ENCODE assay signal across 11 cellular contexts in genomic region chr3:37955918-37956317, GRCh38. TPM values are rescaled to one million over a fixed set of nuclear protein-coding genes. Genes with fewer than 3 reads are reported as not detected.
DNase-seq lines count a peak whose midpoint lies in the region; ATAC-seq and TF ChIP-seq lines count a peak whose summit lies in the region.
"Had no signal": no experiment of that assay in that cellular context is flagged by ENCODE, and none has a peak within 500 bp of the region (broad histone marks: within the 10 kb centered on the region; RNA-seq: fewer than 3 reads in every experiment).

No MANE protein-coding gene starts in this region.

- dilution Hi-C loops in IMR-90 (cut with HindIII; ENCODE audit: low sequenced_read_pairs, unreplicated experiment) = no loop called here

- POLR2A ChIA-PET in IMR-90 (lab: Charles Lee; ENCODE audit: unreplicated experiment) = no interaction called here
- POLR2A ChIA-PET in T-cell (lab: Charles Lee) = interaction anchor here in 1 of 2 donors (0.5 kb wide), 1 partner anchor 343 kb away, joined by 6 read pairs; no protein-coding TSS in a partner anchor

- intact Hi-C loops in IMR-90 (cut with micrococcal nuclease) (no loop called here), right cardiac atrium (cut with DNase I) (no loop called here)

- 100% methylated on average over 1 of the region's 3 CpGs; no CpG with 5 or more reads in 1 of the 2 experiments for WGBS in IMR-90 (ENCODE audit: extremely low coverage in 2 of 2, insufficient read length in 1 of 2), 2 experiments
- WGBS in right cardiac atrium = 42% methylated on average over 3 of the region's 3 CpGs

- no peak overlapping the region for H3K14ac ChIP-seq in IMR-90 (replicated peaks; ENCODE audit: low read depth, low read length)

- no peaks in the 10 kb centered on the region for H3K9me3 Mint-ChIP-seq in T-cell
- H3K9me3 Mint-ChIP-seq: immature natural killer cell had no signal

- 0 out of 2 replicates have a peak overlapping the region, but pooled peaks have one; percentile 26 for H3K56ac ChIP-seq in IMR-90 (ENCODE audit: extremely low read depth, insufficient read depth, low read length)

- in situ Hi-C loops in IMR-90 (cut with MboI; ENCODE audit: low sequenced_read_pairs) = no loop called here

- H2AK5ac ChIP-seq in IMR-90 (ENCODE audit: low read depth, low read length) = no peak overlapping the region

- H2BK15ac ChIP-seq in IMR-90 (ENCODE audit: low read depth, low read length) = no peak overlapping the region

- BruUV-seq in IMR-90 (replicated peaks; lab: Mats Ljungman, UMichigan) = no TSS peak

- H2BK120ac ChIP-seq in IMR-90 (ENCODE audit: low read depth, low read length) = no peak overlapping the region; the same call in none of the 2 replicates

- H2AK9ac ChIP-seq in IMR-90 (replicated peaks; ENCODE audit: low read depth, low read length, poor library complexity) = no peak overlapping the region

- no peaks in the 10 kb centered on the region for H3K9me3 ChIP-seq in IMR-90 (ENCODE audit: control insufficient read depth, insufficient read depth, low read length)
- no peaks in the 10 kb centered on the region for H3K9me3 ChIP-seq in right cardiac atrium (ENCODE audit: control insufficient read depth, low read length)

- H3K4me1 ChIP-seq in IMR-90 (ENCODE audit: control insufficient read depth, insufficient read depth, low read length) = peaks cover 8% of the 10 kb centered on the region
- H3K4me1 ChIP-seq in right cardiac atrium (ENCODE audit: control insufficient read depth, insufficient read depth, low read length) = peaks cover 7% of the 10 kb centered on the region

- peak overlapping the region; percentile 29; the same call in 1 of the 2 replicates for H2BK20ac ChIP-seq in IMR-90 (ENCODE audit: low read depth, low read length)

- H4K20me1 ChIP-seq in IMR-90 (ENCODE audit: insufficient read depth, low read length) = no peaks in the 10 kb centered on the region

- CTCF ChIA-PET in IMR-90 (lab: Yijun Ruan, JAX) (interaction anchor here (1.6 kb wide), 1 partner anchor 10 kb away, joined by 3 read pairs; no protein-coding TSS in a partner anchor), T-cell (lab: Charles Lee) (interaction anchor here in 1 of 2 donors (0.6 to 2.4 kb wide), 3 partner anchors 11 to 19 kb away, joined by 3 to 9 read pairs (median 3); no protein-coding TSS in a partner anchor)

- peak overlapping the region; percentile 34 for H2BK5ac ChIP-seq in IMR-90 (ENCODE audit: low read depth, low read length, poor library complexity, severe bottlenecking)

- DNase-seq in IMR-90 (no peak), T-cell (no peak), right cardiac atrium (no peak), substantia nigra (lab: John Stamatoyannopoulos, UW) (no peak), DMS79 treated with DMSO at 0.1 percent for 48 hours (lab: John Stamatoyannopoulos, UW) (no peak), GM03348 (ENCODE audit: low spot score) (no peak)
- DNase-seq in activated CD4-positive, alpha-beta T cell treated with anti-CD3 and anti-CD28 coated beads, Interleukin-2, amount 50 U/mL, for 48 hours = no peak
- DNase-seq: activated CD4-positive, CD25-positive, alpha-beta regulatory T cell; immature natural killer cell; NCI-H146 had no signal

- peak overlapping the region in 1 of 2 experiments; percentile 14; a peak in 1 of 4 replicates for H4K8ac ChIP-seq in IMR-90 (ENCODE audit: low read depth in 2 of 2, low read length in 2 of 2)

- peaks cover 26 to 31% (median 29%) of the 10 kb centered on the region in 3 donors for H3K4me1 Mint-ChIP-seq in T-cell

- no peak overlapping the region for H3K4me2 ChIP-seq in IMR-90 (ENCODE audit: low read depth, low read length)

- H3K36me3 ChIP-seq in IMR-90 (ENCODE audit: control insufficient read depth, insufficient read depth, low read length) = peaks cover 4% of the 10 kb centered on the region

- no peak overlapping the region for H3K9ac ChIP-seq in IMR-90 (ENCODE audit: low read depth, low read length)

- H4K5ac ChIP-seq in IMR-90 (ENCODE audit: low read depth, low read length) = peak overlapping the region; percentile 84; the same call in 1 of the 2 replicates

- peak overlapping the region; percentile 82; the same call in 1 of the 2 replicates for H3K18ac ChIP-seq in IMR-90 (ENCODE audit: low read depth, low read length)

- TF ChIP-seq CTCF in IMR-90 (conservative IDR thresholded peaks at IDR 0.05; ENCODE audit: low read depth, low read length) = no peak

- no peak overlapping the region for H3K4me3 ChIP-seq in IMR-90 (ENCODE audit: insufficient read depth, low read depth, low read length)
- H3K4me3 ChIP-seq in right cardiac atrium (ENCODE audit: low read length) = no peak overlapping the region

- peak overlapping the region; percentile 92 to 96 for H3K27ac Mint-ChIP-seq in T-cell
- H3K27ac Mint-ChIP-seq: immature natural killer cell had no signal

- H3K9me1 ChIP-seq in IMR-90 (ENCODE audit: insufficient read depth, low read length) = peaks cover 9% of the 10 kb centered on the region

- TF ChIP-seq RAD21 in IMR-90 (IDR thresholded peaks at IDR 0.05; ENCODE audit: low read length) = no peak

- no peak for TF ChIP-seq POLR2A in IMR-90 (IDR thresholded peaks at IDR 0.05; ENCODE audit: low read depth, low read length)

- H3K79me1 ChIP-seq in IMR-90 (ENCODE audit: low read depth in 1 of 2, low read length in 2 of 2) = peaks cover 8 to 16% of the 10 kb centered on the region in 2 experiments; a peak in 2 of 4 replicates

- peak overlapping the region; percentile 66 for H3K4ac ChIP-seq in IMR-90 (ENCODE audit: low read depth, low read length)

- H3K36me3 Mint-ChIP-seq in T-cell = no peaks in the 10 kb centered on the region
- H3K36me3 Mint-ChIP-seq: immature natural killer cell had no signal

- H3K27me3 ChIP-seq in IMR-90 (ENCODE audit: control insufficient read depth, insufficient read depth, low read length) (no peaks in the 10 kb centered on the region), right cardiac atrium (ENCODE audit: control insufficient read depth, insufficient read depth) (no peaks in the 10 kb centered on the region)

- H4K91ac ChIP-seq in IMR-90 (ENCODE audit: insufficient read depth, low read depth, low read length) = peak overlapping the region; percentile 66; the same call in 1 of the 2 replicates

- no peaks in the 10 kb centered on the region for H3K27me3 Mint-ChIP-seq in T-cell

- no peak overlapping the region for H3K23ac ChIP-seq in IMR-90 (ENCODE audit: low read depth, low read length)

- ATAC-seq in IMR-90 (ENCODE audit: low read depth) = no peak
- ATAC-seq in T-cell (replicated peaks in 1 of 4) = peak in 1 of 4 experiments; percentile 36
- peak in 1 of 2 donors; percentile 33 for ATAC-seq in right cardiac atrium
- ATAC-seq: activated naive CD4-positive, alpha-beta T cell treated with anti-CD3 and anti-CD28 coated beads, Interleukin-2, amount 50 U/mL, for 72 hours had no signal

- peak overlapping the region; percentile 60; the same call in 1 of the 2 replicates for H3K27ac ChIP-seq in IMR-90 (ENCODE audit: insufficient read depth, low read length)
- H3K27ac ChIP-seq in right cardiac atrium (ENCODE audit: low read length) = peak overlapping the region; percentile 52
- H3K27ac ChIP-seq in substantia nigra (ENCODE audit: low read depth, low read length, poor library complexity, severe bottlenecking) = peak overlapping the region; percentile 33

- H2AFZ ChIP-seq in IMR-90 (replicated peaks; ENCODE audit: low read length, poor library complexity) = no peak overlapping the region

- H3K4me3 Mint-ChIP-seq in T-cell = peak overlapping the region in 1 of 3 donors; percentile 69
- H3K4me3 Mint-ChIP-seq: immature natural killer cell had no signal

TF ChIP-seq in IMR-90, 13 proteins besides CTCF, POLR2A, EP300 and RAD21:
- TF ChIP-seq FOS (IDR thresholded peaks at IDR 0.05; ENCODE audit: low read depth, low read length) (no peak), RFX5 (IDR thresholded peaks at IDR 0.05; ENCODE audit: low read depth, low read length) (no peak), NFE2L2 (IDR thresholded peaks at IDR 0.05; ENCODE audit: low read depth, low read length) (no peak), RCOR1 (IDR thresholded peaks at IDR 0.05; ENCODE audit: insufficient replicate concordance, low read length) (no peak), MAZ (IDR thresholded peaks at IDR 0.05; ENCODE audit: borderline replicate concordance, low read depth, low read length) (no peak), SMC3 (IDR thresholded peaks at IDR 0.05; ENCODE audit: low read depth, low read length) (no peak), ELK1 (IDR thresholded peaks at IDR 0.05; ENCODE audit: borderline replicate concordance, low read depth, low read length) (no peak), BHLHE40 (IDR thresholded peaks at IDR 0.05; ENCODE audit: low read depth, low read length) (no peak), MAFK (IDR thresholded peaks at IDR 0.05; ENCODE audit: low read depth, low read length) (no peak), MXI1 (IDR thresholded peaks at IDR 0.05; ENCODE audit: borderline replicate concordance, low read depth, low read length) (no peak), CEBPB (IDR thresholded peaks at IDR 0.05; ENCODE audit: low read depth, low read length) (no peak), CHD1 (IDR thresholded peaks at IDR 0.05; ENCODE audit: low read depth, low read length) (no peak), USF2 (IDR thresholded peaks at IDR 0.05; ENCODE audit: low read depth, low read length) (no peak)

RNA-seq across cellular contexts. Expression of gene VILL, which starts 34.7 kb away (rescaled TPM):
- total RNA-seq in IMR-90 (2012; rRNA removed) (2.3 and 2.5 TPM in 2 replicates), T-cell (10 to 100 TPM; 26.6 to 44.6 (median 42.1) TPM), right cardiac atrium (1 to 10 TPM; 4.0 to 9.7 (median 8.8) TPM)
- polyA plus RNA-seq in IMR-90 (2012; rRNA removed) (4.5 and 4.7 TPM in 2 replicates), right cardiac atrium (5.4 TPM)
- 1.3 and 3.7 TPM in 2 replicates for polyA plus RNA-seq in IMR-90 (2012; cell fraction: cytosol; rRNA removed)
- polyA plus RNA-seq in IMR-90 (2012; cell fraction: nucleus; rRNA removed; ENCODE audit: low replicate concordance) = 15.6 and 35.8 TPM in 2 replicates
